Comparison of ENCODE assay signal across 8 cellular contexts in the genomic region with DNA sequence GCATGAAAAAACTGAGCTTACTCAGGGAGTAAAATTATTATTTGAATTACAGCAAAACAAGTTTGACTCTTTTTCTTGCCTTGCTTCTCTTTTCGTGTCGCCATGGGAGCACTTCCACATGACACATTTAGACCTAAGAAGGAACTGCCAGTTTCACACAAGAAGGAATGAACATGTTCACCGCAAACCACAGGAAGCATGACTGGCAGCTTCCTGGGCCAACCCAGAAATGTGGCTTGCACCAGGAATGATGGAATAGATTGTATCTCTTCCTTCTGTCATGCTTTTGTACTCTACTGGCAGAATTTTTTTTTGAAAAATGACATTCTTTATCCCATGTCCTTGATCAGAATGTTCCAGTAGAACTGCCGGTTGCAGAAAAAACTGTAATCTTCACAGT. TPM values are rescaled to one million over a fixed set of nuclear protein-coding genes. Genes with fewer than 3 reads are reported as not detected.
DNase-seq lines count a peak whose midpoint lies in the region; ATAC-seq, FAIRE-seq and TF ChIP-seq lines count a peak whose summit lies in the region.

No MANE protein-coding gene starts in this region.

- H3K9me3 ChIP-seq in lower lobe of right lung = no peaks in the 10 kb centered on the region
- H3K9me3 ChIP-seq in thoracic aorta = no peaks in the 10 kb centered on the region

- peak; percentile 85 to 91 for ATAC-seq in lower lobe of right lung
- peak; percentile 56 for ATAC-seq in thoracic aorta (ENCODE audit: insufficient number of reproducible peaks, low FRiP score, low read depth)
- no peak for ATAC-seq in HG03521 (IDR thresholded peaks at IDR 0.05; ENCODE audit: unreplicated experiment)

- no peak for TF ChIP-seq CTCF in brain microvascular endothelial cell (IDR thresholded peaks at IDR 0.05; ENCODE audit: low read depth, low read length, missing control alignments)
- no peak for TF ChIP-seq CTCF in lower lobe of right lung (IDR thresholded peaks at IDR 0.05)
- TF ChIP-seq CTCF in thoracic aorta (IDR thresholded peaks at IDR 0.05) = no peak

- H3K27ac ChIP-seq in brain microvascular endothelial cell (peak overlapping the region; percentile 11), lower lobe of right lung (no peak overlapping the region), thoracic aorta (peak overlapping the region; percentile 66 to 71)

- TF ChIP-seq POLR2A in H54 (IDR thresholded peaks at IDR 0.05; ENCODE audit: low read depth, low read length) = no peak

- no peaks in the 10 kb centered on the region for H3K4me1 ChIP-seq in lower lobe of right lung
- H3K4me1 ChIP-seq in thoracic aorta (ENCODE audit: control insufficient read depth in 1 of 2, low read depth in 2 of 2) = peaks cover 7 to 32% of the 10 kb centered on the region in 2 donors

- intact Hi-C loops in lower lobe of right lung (cut with DNase I) = no loop called here

- in situ Hi-C loops in brain microvascular endothelial cell (cut with HindIII; ENCODE audit: low pct_ligation_motif_present, low sequenced_read_pairs) = no loop called here

- DNase-seq in H54 (ENCODE audit: insufficient read length, low spot score) (no peak), T follicular helper cell (ENCODE audit: low read depth) (peak; percentile 42), brain microvascular endothelial cell (peak; percentile 96), lower lobe of right lung (peak; percentile 70), thoracic aorta (ENCODE audit: low spot score) (peak; percentile 51), COLO829 (ENCODE audit: low spot score) (no peak), 8988T (no peak)

- no peak overlapping the region for H3K4me3 ChIP-seq in brain microvascular endothelial cell (ENCODE audit: low read depth, low read length)
- no peak overlapping the region for H3K4me3 ChIP-seq in lower lobe of right lung
- H3K4me3 ChIP-seq in thoracic aorta = no peak overlapping the region

- H3K27me3 ChIP-seq in brain microvascular endothelial cell (replicated peaks) (no peaks in the 10 kb centered on the region), lower lobe of right lung (ENCODE audit: low read depth) (no peaks in the 10 kb centered on the region), thoracic aorta (replicated peaks; ENCODE audit: insufficient read depth) (no peaks in the 10 kb centered on the region)

- no peaks in the 10 kb centered on the region for H3K36me3 ChIP-seq in brain microvascular endothelial cell (replicated peaks)
- no peaks in the 10 kb centered on the region for H3K36me3 ChIP-seq in lower lobe of right lung
- no peaks in the 10 kb centered on the region for H3K36me3 ChIP-seq in thoracic aorta

- peak; percentile 86 for FAIRE-seq in H54 (lab: Jason Lieb, UNC)

RNA-seq across cellular contexts. Expression of a gene that starts 32.9 kb away (rescaled TPM):
- total RNA-seq in lower lobe of right lung (42.9 TPM), thoracic aorta (10 to 100 TPM; 64.8 to 82.8 TPM)

Comparison
In these comparisons a context has a peak if more than half of its experiments do, and no peak if none do; other contexts are left out.
1. DNase-seq: peak in T follicular helper cell (single experiment), brain microvascular endothelial cell (single experiment), lower lobe of right lung (single experiment) and thoracic aorta (single experiment); none in H54 (single experiment), COLO829 (single experiment) and 8988T (single experiment).